Comparison of ENCODE assay signal across 18 cellular contexts in genomic region chr2:179377296-179377695, GRCh38.
A peak's percentile ranks its signal among the peaks of the same experiment; 100 is the strongest.
DNase-seq lines count a peak whose midpoint lies in the region; ATAC-seq, FAIRE-seq and TF ChIP-seq lines count a peak whose summit lies in the region.
"Had no signal": no experiment of that assay in that cellular context is flagged by ENCODE, and none has a peak within 500 bp of the region (broad histone marks: within the 10 kb centered on the region; RNA-seq: fewer than 3 reads in every experiment).

No MANE protein-coding gene starts in this region.

- H3K36me3 ChIP-seq in IMR-90 (ENCODE audit: control insufficient read depth, insufficient read depth, low read length) = no peaks in the 10 kb centered on the region
- H3K36me3 ChIP-seq in skeletal muscle satellite cell (ENCODE audit: insufficient read depth, low read length) = no peaks in the 10 kb centered on the region
- H3K36me3 ChIP-seq in kidney (ENCODE audit: control insufficient read depth in 1 of 2, insufficient read depth in 2 of 2, low read length in 2 of 2) = no peaks in the 10 kb centered on the region
- H3K36me3 ChIP-seq: BE2C had no signal

- H3K9me3 ChIP-seq in IMR-90 (ENCODE audit: control insufficient read depth, insufficient read depth, low read length) = no peaks in the 10 kb centered on the region
- H3K9me3 ChIP-seq in skeletal muscle satellite cell (replicated peaks; ENCODE audit: low read length) = no peaks in the 10 kb centered on the region
- H3K9me3 ChIP-seq in kidney (ENCODE audit: control insufficient read depth in 1 of 2, low read length in 2 of 2) = peaks cover 0 to 3% of the 10 kb centered on the region in 2 donors
- H3K9me3 ChIP-seq: BE2C had no signal

- H3K4me1 ChIP-seq in IMR-90 (ENCODE audit: control insufficient read depth, insufficient read depth, low read length) (peaks cover 2% of the 10 kb centered on the region), skeletal muscle satellite cell (ENCODE audit: control insufficient read depth, insufficient read depth, low read length) (peaks cover 6% of the 10 kb centered on the region), kidney (ENCODE audit: control insufficient read depth in 1 of 2, insufficient read depth in 1 of 2, low read depth in 1 of 2, low read length in 2 of 2) (no peaks in the 10 kb centered on the region)
- H3K4me1 ChIP-seq: BE2C had no signal

- H2BK5ac ChIP-seq in IMR-90 (ENCODE audit: low read depth, low read length, poor library complexity, severe bottlenecking) = no peak overlapping the region

- POLR2A ChIA-PET in IMR-90 (lab: Charles Lee; ENCODE audit: unreplicated experiment) = no interaction called here

- no peak for TF ChIP-seq RAD21 in IMR-90 (IDR thresholded peaks at IDR 0.05; ENCODE audit: low read length)

- H2BK15ac ChIP-seq in IMR-90 (ENCODE audit: low read depth, low read length) = no peak overlapping the region

- no CpG with 5 or more reads among the region's 1 CpG for whole genome bisulfite sequencing in IMR-90 (ENCODE audit: extremely low coverage in 2 of 2, insufficient read length in 1 of 2), 2 experiments

- no peak overlapping the region for H2AFZ ChIP-seq in IMR-90 (replicated peaks; ENCODE audit: low read length, poor library complexity)

- TF ChIP-seq POLR2A in IMR-90 (IDR thresholded peaks at IDR 0.05; ENCODE audit: low read depth, low read length) = no peak

- H2AK9ac ChIP-seq in IMR-90 (replicated peaks; ENCODE audit: low read depth, low read length, poor library complexity) = no peak overlapping the region

- H2AK5ac ChIP-seq in IMR-90 (ENCODE audit: low read depth, low read length) = no peak overlapping the region

- H4K8ac ChIP-seq in IMR-90 (ENCODE audit: low read depth in 2 of 2, low read length in 2 of 2) = no peak overlapping the region

- H3K27ac ChIP-seq in IMR-90 (ENCODE audit: insufficient read depth, low read length) (no peak overlapping the region), kidney (ENCODE audit: low read depth in 2 of 2, low read length in 2 of 2) (no peak overlapping the region)

- no peak overlapping the region for H4K5ac ChIP-seq in IMR-90 (ENCODE audit: low read depth, low read length)

- ATAC-seq in IMR-90 (ENCODE audit: low read depth) (peak; percentile 72), GM19463 (IDR thresholded peaks at IDR 0.05; ENCODE audit: unreplicated experiment) (no peak)

- FAIRE-seq in kidney (lab: Jason Lieb, UNC) = no peak
- FAIRE-seq: H54 had no signal

- H4K91ac ChIP-seq in IMR-90 (ENCODE audit: insufficient read depth, low read depth, low read length) = no peak overlapping the region

- dilution Hi-C loops in IMR-90 (cut with HindIII; ENCODE audit: low sequenced_read_pairs, unreplicated experiment) = no loop called here

- H3K4me3 ChIP-seq in IMR-90 (ENCODE audit: insufficient read depth, low read depth, low read length) (no peak overlapping the region), astrocyte of the spinal cord (ENCODE audit: low read depth, low read length) (no peak overlapping the region), fibroblast of pulmonary artery (replicated peaks; ENCODE audit: low read depth, low read length) (no peak overlapping the region), skeletal muscle satellite cell (ENCODE audit: low read length) (no peak overlapping the region), kidney (ENCODE audit: low read length in 2 of 2) (no peak overlapping the region)

- H3K27me3 ChIP-seq in IMR-90 (ENCODE audit: control insufficient read depth, insufficient read depth, low read length) (peaks cover 12% of the 10 kb centered on the region), skeletal muscle satellite cell (ENCODE audit: control insufficient read depth, insufficient read depth, low read length) (no peaks in the 10 kb centered on the region)
- H3K27me3 ChIP-seq: BE2C had no signal

- BruUV-seq in IMR-90 (replicated peaks; lab: Mats Ljungman, UMichigan) = no TSS peak

- in situ Hi-C loops in IMR-90 (cut with MboI; ENCODE audit: low sequenced_read_pairs) = no loop called here
- in situ Hi-C loops in astrocyte of the spinal cord (cut with HindIII; ENCODE audit: low sequenced_read_pairs) = no loop called here

- H3K23ac ChIP-seq in IMR-90 (ENCODE audit: low read depth, low read length) = no peak overlapping the region

- CTCF ChIA-PET in IMR-90 (lab: Yijun Ruan, JAX) = no interaction called here

- intact Hi-C loops in IMR-90 (cut with micrococcal nuclease) (no loop called here), kidney (cut with DNase I) (no loop called here)

- no peak overlapping the region for H2BK20ac ChIP-seq in IMR-90 (ENCODE audit: low read depth, low read length)

- H3K4ac ChIP-seq in IMR-90 (ENCODE audit: low read depth, low read length) = no peak overlapping the region

- no peak overlapping the region for H3K9ac ChIP-seq in IMR-90 (ENCODE audit: low read depth, low read length)
- no peak overlapping the region for H3K9ac ChIP-seq in skeletal muscle satellite cell (ENCODE audit: low read depth, low read length)
- H3K9ac ChIP-seq in kidney (ENCODE audit: low read length in 2 of 2) = no peak overlapping the region

- TF ChIP-seq CTCF in IMR-90 (conservative IDR thresholded peaks at IDR 0.05; ENCODE audit: low read depth, low read length) = no peak
- TF ChIP-seq CTCF in astrocyte of the spinal cord (IDR thresholded peaks at IDR 0.05; ENCODE audit: low read depth, low read length) = no peak
- no peak for TF ChIP-seq CTCF in fibroblast of pulmonary artery (IDR thresholded peaks at IDR 0.05; ENCODE audit: low read length, missing control alignments)
- TF ChIP-seq CTCF in kidney (IDR thresholded peaks at IDR 0.05; ENCODE audit: borderline replicate concordance, extremely low read depth, insufficient read depth) = no peak

- H3K79me1 ChIP-seq in IMR-90 (ENCODE audit: low read depth in 1 of 2, low read length in 2 of 2) = no peaks in the 10 kb centered on the region

- H2BK120ac ChIP-seq in IMR-90 (ENCODE audit: low read depth, low read length) = no peak overlapping the region

- no peak overlapping the region for H3K18ac ChIP-seq in IMR-90 (ENCODE audit: low read depth, low read length)

- H3K4me2 ChIP-seq in IMR-90 (ENCODE audit: low read depth, low read length) (0 out of 2 replicates have a peak overlapping the region, but pooled peaks have one; percentile 45), skeletal muscle satellite cell (ENCODE audit: low read length) (peak overlapping the region; percentile 40)

- H3K9me1 ChIP-seq in IMR-90 (ENCODE audit: insufficient read depth, low read length) = no peaks in the 10 kb centered on the region

- DNase-seq in IMR-90 (peak; percentile 11), astrocyte of the spinal cord (ENCODE audit: low read depth, low spot score) (peak; percentile 36), fibroblast of pulmonary artery (ENCODE audit: low read depth) (peak; percentile 4), kidney (no peak)
- no peak for DNase-seq in stimulated activated CD4-positive, alpha-beta T cell treated with anti-CD3 and anti-CD28 coated beads, Interleukin-1b, Interleukin-23, amount 100 ng/mL, for 48 hours
- DNase-seq: BE2C; CD4-positive, alpha-beta memory T cell; DMS79 treated with DMSO at 0.1 percent for 48 hours; GF-D8; NCI-H1436 treated with DMSO at 0.1 percent for 48 hours; NCI-H2081 treated with DMSO at 0.1 percent for 48 hours; NCI-H2227 treated with DMSO at 0.1 percent for 48 hours; NCI-H524 treated with DMSO at 0.1 percent for 48 hours; OCI-M1; RPMI8226 had no signal

- H4K20me1 ChIP-seq in IMR-90 (ENCODE audit: insufficient read depth, low read length) = no peaks in the 10 kb centered on the region

- no peak overlapping the region for H3K14ac ChIP-seq in IMR-90 (replicated peaks; ENCODE audit: low read depth, low read length)

- no peak overlapping the region for H3K56ac ChIP-seq in IMR-90 (ENCODE audit: extremely low read depth, insufficient read depth, low read length)

TF ChIP-seq in IMR-90, 13 proteins besides CTCF, POLR2A, EP300 and RAD21:
- TF ChIP-seq MAZ (IDR thresholded peaks at IDR 0.05; ENCODE audit: borderline replicate concordance, low read depth, low read length) (no peak), RFX5 (IDR thresholded peaks at IDR 0.05; ENCODE audit: low read depth, low read length) (no peak), MAFK (IDR thresholded peaks at IDR 0.05; ENCODE audit: low read depth, low read length) (no peak), ELK1 (IDR thresholded peaks at IDR 0.05; ENCODE audit: borderline replicate concordance, low read depth, low read length) (no peak), FOS (IDR thresholded peaks at IDR 0.05; ENCODE audit: low read depth, low read length) (no peak), NFE2L2 (IDR thresholded peaks at IDR 0.05; ENCODE audit: low read depth, low read length) (no peak), CHD1 (IDR thresholded peaks at IDR 0.05; ENCODE audit: low read depth, low read length) (no peak), RCOR1 (IDR thresholded peaks at IDR 0.05; ENCODE audit: insufficient replicate concordance, low read length) (no peak), BHLHE40 (IDR thresholded peaks at IDR 0.05; ENCODE audit: low read depth, low read length) (no peak), SMC3 (IDR thresholded peaks at IDR 0.05; ENCODE audit: low read depth, low read length) (no peak), MXI1 (IDR thresholded peaks at IDR 0.05; ENCODE audit: borderline replicate concordance, low read depth, low read length) (no peak), CEBPB (IDR thresholded peaks at IDR 0.05; ENCODE audit: low read depth, low read length) (no peak)
- TF ChIP-seq, protein P1, sequence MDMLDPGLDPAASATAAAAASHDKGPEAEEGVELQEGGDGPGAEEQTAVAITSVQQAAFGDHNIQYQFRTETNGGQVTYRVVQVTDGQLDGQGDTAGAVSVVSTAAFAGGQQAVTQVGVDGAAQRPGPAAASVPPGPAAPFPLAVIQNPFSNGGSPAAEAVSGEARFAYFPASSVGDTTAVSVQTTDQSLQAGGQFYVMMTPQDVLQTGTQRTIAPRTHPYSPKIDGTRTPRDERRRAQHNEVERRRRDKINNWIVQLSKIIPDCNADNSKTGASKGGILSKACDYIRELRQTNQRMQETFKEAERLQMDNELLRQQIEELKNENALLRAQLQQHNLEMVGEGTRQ (IDR thresholded peaks at IDR 0.05; ENCODE audit: low read depth, low read length) = no peak

Comparison
In these comparisons a context has a peak if more than half of its experiments do, and no peak if none do; other contexts are left out.
1. DNase-seq: peak in IMR-90 (single experiment), astrocyte of the spinal cord (single experiment) and fibroblast of pulmonary artery (single experiment); none in kidney (single experiment) and stimulated activated CD4-positive, alpha-beta T cell treated with anti-CD3 and anti-CD28 coated beads, Interleukin-1b, Interleukin-23, amount 100 ng/mL, for 48 hours (single experiment).